ENCODE assay signal across 8 cellular contexts in genomic region chr2:143161982-143162837, GRCh38. TPM values are rescaled to one million over a fixed set of nuclear protein-coding genes. Genes with fewer than 3 reads are reported as not detected.
DNase-seq lines count a peak whose midpoint lies in the region; ATAC-seq and TF ChIP-seq lines count a peak whose summit lies in the region.

No MANE protein-coding gene starts in this region.

- H3K27me3 ChIP-seq in SK-N-SH (ENCODE audit: insufficient read depth) = no peaks in the 10 kb centered on the region
- no peaks in the 10 kb centered on the region for H3K27me3 ChIP-seq in ascending aorta

- no peaks in the 10 kb centered on the region for H3K9me3 ChIP-seq in SK-N-SH
- H3K9me3 ChIP-seq in ascending aorta = no peaks in the 10 kb centered on the region

- no peak overlapping the region for H3K4me2 ChIP-seq in SK-N-SH

- no peak for TF ChIP-seq EP300 in SK-N-SH (IDR thresholded peaks at IDR 0.05; ENCODE audit: borderline replicate concordance in 1 of 2, low read depth in 1 of 2, low read length in 1 of 2)

- no peak overlapping the region for H3K4me3 Mint-ChIP-seq in IgD-negative memory B cell

- POLR2A ChIA-PET in SK-N-SH (lab: Yijun Ruan, JAX) = no interaction called here

- peaks cover 1% of the 10 kb centered on the region for H3K36me3 Mint-ChIP-seq in IgD-negative memory B cell

- H3K79me2 ChIP-seq in SK-N-SH (ENCODE audit: insufficient read depth) = no peaks in the 10 kb centered on the region

- H3F3A ChIP-seq in SK-N-SH (replicated peaks; ENCODE audit: insufficient read depth) = no peaks in the 10 kb centered on the region

- 49% methylated on average over 12 of the region's 12 CpGs for WGBS in SK-N-SH (ENCODE audit: low lambda C conversion rate)

- intact Hi-C loops in ascending aorta (cut with DNase I) = loop anchor here (1.0 kb wide), 1 partner anchor 97 kb away; no protein-coding TSS in a partner anchor

- H3K27ac ChIP-seq in SK-N-SH (ENCODE audit: low read depth in 2 of 2, low read length in 1 of 2) (no peak overlapping the region), ascending aorta (no peak overlapping the region)

- no peak overlapping the region for H3K4me3 ChIP-seq in SK-N-SH (ENCODE audit: low read depth in 2 of 2, low read length in 1 of 2)
- no peak overlapping the region for H3K4me3 ChIP-seq in ascending aorta

- H3K4me1 ChIP-seq in SK-N-SH (ENCODE audit: control insufficient read depth in 1 of 2, insufficient read depth in 2 of 2, low read depth in 1 of 2, low read length in 1 of 2) = no peaks in the 10 kb centered on the region; a peak in 2 of 4 replicates
- no peaks in the 10 kb centered on the region for H3K4me1 ChIP-seq in ascending aorta

- no peaks in the 10 kb centered on the region for H3K9me2 ChIP-seq in SK-N-SH

- in situ Hi-C loops in G401 (cut with HindIII; ENCODE audit: low sequenced_read_pairs) = no loop called here

- peak overlapping the region in 2 of 3 donors; percentile 6 to 25 for H3K27ac Mint-ChIP-seq in IgD-negative memory B cell

- peaks cover 54 to 61% (median 55%) of the 10 kb centered on the region in 3 donors for H3K4me1 Mint-ChIP-seq in IgD-negative memory B cell

- CTCF ChIA-PET in SK-N-SH (lab: Yijun Ruan, JAX) = interaction anchor here (0.6 to 6.2 kb wide), 36 partner anchors 9 to 1000 kb away, joined by 3 to 92 read pairs (median 4); no protein-coding TSS in a partner anchor

- peak; percentile 90 for ATAC-seq in GM21515 (IDR thresholded peaks at IDR 0.05; ENCODE audit: unreplicated experiment)

- H3K27me3 Mint-ChIP-seq in IgD-negative memory B cell = no peaks in the 10 kb centered on the region

- DNase-seq in G401 (ENCODE audit: low spot score) (peak; percentile 69), SK-N-SH (peak; percentile 21), ascending aorta (ENCODE audit: low spot score in 2 of 2) (no peak), islet precursor cell (peak; percentile 68), GM03348 (ENCODE audit: low spot score) (no peak)
- peak; percentile 63 for DNase-seq in stimulated activated CD4-positive, alpha-beta T cell treated with anti-CD3 and anti-CD28 coated beads, Interleukin-1b, Interleukin-23, amount 100 ng/mL, for 48 hours

- no peaks in the 10 kb centered on the region for H3K9me3 Mint-ChIP-seq in IgD-negative memory B cell

- no peak overlapping the region for H3K9ac ChIP-seq in SK-N-SH

- H3K36me3 ChIP-seq in SK-N-SH (replicated peaks in 1 of 2; ENCODE audit: control insufficient read depth in 1 of 2, insufficient read depth in 2 of 2, low read length in 1 of 2) (no peaks in the 10 kb centered on the region), ascending aorta (no peaks in the 10 kb centered on the region)

- peak; percentile 93 for TF ChIP-seq RAD21 in SK-N-SH (IDR thresholded peaks at IDR 0.05; ENCODE audit: low read length)

- no peaks in the 10 kb centered on the region for H4K20me1 ChIP-seq in SK-N-SH (ENCODE audit: insufficient read depth)

- TF ChIP-seq CTCF in SK-N-SH (IDR thresholded peaks at IDR 0.05) (peak; percentile 58), ascending aorta (IDR thresholded peaks at IDR 0.05) (peak; percentile 43 to 61 (median 45))

- no peak overlapping the region for H2AFZ ChIP-seq in SK-N-SH (ENCODE audit: low read depth)

TF ChIP-seq in SK-N-SH, 30 proteins besides CTCF, POLR2A, EP300 and RAD21:
- TF ChIP-seq SMC3 (IDR thresholded peaks at IDR 0.05; ENCODE audit: low read depth, low read length) (peak; percentile 79), REST (IDR thresholded peaks at IDR 0.05; ENCODE audit: low read depth, low read length) (no peak), ELF1 (IDR thresholded peaks at IDR 0.05) (no peak)
- TF ChIP-seq, protein P1, sequence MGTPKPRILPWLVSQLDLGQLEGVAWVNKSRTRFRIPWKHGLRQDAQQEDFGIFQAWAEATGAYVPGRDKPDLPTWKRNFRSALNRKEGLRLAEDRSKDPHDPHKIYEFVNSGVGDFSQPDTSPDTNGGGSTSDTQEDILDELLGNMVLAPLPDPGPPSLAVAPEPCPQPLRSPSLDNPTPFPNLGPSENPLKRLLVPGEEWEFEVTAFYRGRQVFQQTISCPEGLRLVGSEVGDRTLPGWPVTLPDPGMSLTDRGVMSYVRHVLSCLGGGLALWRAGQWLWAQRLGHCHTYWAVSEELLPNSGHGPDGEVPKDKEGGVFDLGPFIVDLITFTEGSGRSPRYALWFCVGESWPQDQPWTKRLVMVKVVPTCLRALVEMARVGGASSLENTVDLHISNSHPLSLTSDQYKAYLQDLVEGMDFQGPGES (IDR thresholded peaks at IDR 0.05; ENCODE audit: low read depth, low read length) = no peak

RNA-seq across cellular contexts. Expression of gene ARHGAP15, which starts 33.0 kb away (rescaled TPM):
- not detected in 2 replicates for total RNA-seq in G401 (2014; rRNA removed; shearing (Covaris generic))
- polyA plus RNA-seq in IgD-negative memory B cell (190 TPM), SK-N-SH (2012; rRNA removed) (not detected in 2 replicates)
- 0.01 TPM in 1 of 2 replicates, not detected in the other for polyA plus RNA-seq in SK-N-SH (2012; cell fraction: cytosol; rRNA removed)
- not detected in 2 replicates for polyA plus RNA-seq in SK-N-SH (2012; cell fraction: nucleus; rRNA removed)
- 1.4 TPM for total RNA-seq in ascending aorta

Comparison
In these comparisons a context has a peak if more than half of its experiments do, and no peak if none do; other contexts are left out.
1. DNase-seq: peak in G401 (single experiment), SK-N-SH (single experiment), islet precursor cell (single experiment) and stimulated activated CD4-positive, alpha-beta T cell treated with anti-CD3 and anti-CD28 coated beads, Interleukin-1b, Interleukin-23, amount 100 ng/mL, for 48 hours (single experiment); none in ascending aorta (0 of 2) and GM03348 (single experiment).